In the genomic region with DNA sequence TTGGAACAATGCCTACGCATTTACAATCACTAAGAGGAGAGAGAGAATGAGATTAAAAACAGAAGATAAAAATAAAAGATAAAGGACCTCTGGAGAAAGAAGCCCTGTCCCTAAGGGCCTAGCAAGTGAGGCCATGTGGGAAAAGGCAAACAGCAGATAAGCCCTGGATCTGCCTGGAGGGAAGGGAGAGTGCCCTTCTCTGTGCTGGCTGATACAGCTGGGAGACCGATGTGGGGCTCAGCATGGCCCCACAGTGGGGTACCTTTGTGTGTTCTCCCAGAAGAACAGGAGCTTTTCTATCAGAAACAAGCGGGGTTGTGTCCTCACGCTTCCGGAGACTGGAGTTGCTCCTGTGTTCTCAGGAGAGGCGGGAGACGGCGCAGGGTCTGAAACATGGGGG, we compare ENCODE assay signal across 2 cellular contexts.
TF ChIP-seq lines count a peak whose summit lies in the region.

No MANE protein-coding gene starts in this region.

TF ChIP-seq in GM23338, 12 proteins besides CTCF, POLR2A, EP300 and RAD21:
- peak; percentile 56; the same call in 1 of the 2 replicates for TF ChIP-seq ZNF462 (CRISPR knock-in tag; IDR thresholded peaks at IDR 0.05)
- no peak for TF ChIP-seq CREB1 (CRISPR knock-in tag; IDR thresholded peaks at IDR 0.05; ENCODE audit: low read depth)

TF ChIP-seq in SK-N-SH treated with all-trans-retinoic acid at 6 μM for 48 hours, 23 proteins besides CTCF, POLR2A, EP300 and RAD21:
- no peak for TF ChIP-seq OSR1 (CRISPR knock-in tag; IDR thresholded peaks at IDR 0.05)
- peak; percentile 78; the same call in 1 of the 2 replicates for TF ChIP-seq TCF4 (CRISPR knock-in tag; IDR thresholded peaks at IDR 0.05; ENCODE audit: borderline replicate concordance)
- 0 out of 2 replicates have a peak, but pooled peaks have one; percentile 15 for TF ChIP-seq TSHZ2 (CRISPR knock-in tag; IDR thresholded peaks at IDR 0.05)
